8 cellular contexts compared by ENCODE assay signal in the genomic region with DNA sequence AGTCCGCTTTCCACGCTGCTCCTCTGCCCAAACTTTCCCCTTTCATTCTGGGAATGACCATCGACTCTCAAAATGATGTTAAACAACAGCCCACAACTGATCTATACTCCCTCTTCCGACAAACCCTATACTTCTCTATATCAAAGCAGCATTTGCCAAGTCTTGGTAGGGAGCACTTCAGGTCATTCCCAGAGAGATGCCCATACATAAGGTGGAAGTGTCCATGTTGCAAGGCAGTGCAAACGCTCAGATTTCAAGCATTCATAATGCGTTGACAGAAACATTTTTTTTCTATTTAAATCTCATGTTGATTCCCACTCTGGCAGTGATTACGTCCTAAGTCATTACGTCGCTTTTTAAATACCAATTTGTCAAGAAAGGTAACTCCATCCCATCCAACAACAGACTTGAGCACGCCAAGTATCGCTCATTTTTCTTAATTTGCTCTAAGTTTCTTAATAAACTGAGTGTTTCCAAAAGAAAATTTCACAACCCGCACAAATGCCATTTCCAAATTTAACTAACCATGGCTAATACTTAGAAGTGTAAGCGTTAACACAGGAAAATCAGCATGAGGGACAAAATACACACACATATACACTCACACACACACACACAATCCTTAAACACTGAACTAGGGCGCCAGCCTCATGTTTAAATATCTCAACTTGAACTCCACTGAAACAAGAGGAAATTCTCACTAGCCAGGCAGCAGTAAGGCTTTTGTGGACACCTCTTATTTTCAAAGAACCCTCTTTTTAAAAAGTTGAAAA. TPM values are rescaled to one million over a fixed set of nuclear protein-coding genes. Genes with fewer than 3 reads are reported as not detected.
DNase-seq lines count a peak whose midpoint lies in the region; ATAC-seq and TF ChIP-seq lines count a peak whose summit lies in the region.

No MANE protein-coding gene starts in this region.

- ATAC-seq in GM18861 (IDR thresholded peaks at IDR 0.05; ENCODE audit: unreplicated experiment) (peak; percentile 0), memory B cell (ENCODE audit: low read depth) (peak; percentile 6), HG03378 (IDR thresholded peaks at IDR 0.05; ENCODE audit: unreplicated experiment) (no peak)
- ATAC-seq in central memory CD8-positive, alpha-beta T cell (replicated peaks; ENCODE audit: extremely low read depth, poor library complexity, severe bottlenecking), result peak; percentile 4

- no peak for TF ChIP-seq CTCF in uterus (IDR thresholded peaks at IDR 0.05)

- peak; percentile 11 for DNase-seq in NCI-H2227 treated with DMSO at 0.1 percent for 48 hours (lab: John Stamatoyannopoulos, UW)
- DNase-seq in central memory CD8-positive, alpha-beta T cell (ENCODE audit: low spot score in 2 of 2), result no peak
- no peak for DNase-seq in memory B cell (ENCODE audit: low spot score in 2 of 2)
- no peak for DNase-seq in uterus
- DNase-seq in cortex of kidney (lab: John Stamatoyannopoulos, UW), result no peak

- peak overlapping the region; percentile 77 for H3K4me2 ChIP-seq in BLaER1

- peak overlapping the region; percentile 98 for H3K27ac Mint-ChIP-seq in central memory CD8-positive, alpha-beta T cell (ENCODE audit: low read depth)
- H3K27ac Mint-ChIP-seq in memory B cell, result peak overlapping the region; percentile 79

- H3K36me3 Mint-ChIP-seq in central memory CD8-positive, alpha-beta T cell (ENCODE audit: insufficient read depth), result peaks cover 8% of the 10 kb centered on the region
- no peaks in the 10 kb centered on the region for H3K36me3 Mint-ChIP-seq in memory B cell

- peaks cover 55% of the 10 kb centered on the region for H4K20me1 ChIP-seq in BLaER1

- H3K4me3 ChIP-seq in BLaER1, result peak overlapping the region; percentile 99
- H3K4me3 ChIP-seq in uterus, result peak overlapping the region; percentile 40 to 81

- TF ChIP-seq POLR2A in uterus (IDR thresholded peaks at IDR 0.05), result no peak

- no peaks in the 10 kb centered on the region for H3K9me3 Mint-ChIP-seq in central memory CD8-positive, alpha-beta T cell
- no peaks in the 10 kb centered on the region for H3K9me3 Mint-ChIP-seq in memory B cell

- H3K27ac ChIP-seq in BLaER1, result peak overlapping the region; percentile 84; the same call in 1 of the 2 replicates
- H3K27ac ChIP-seq in uterus, result peak overlapping the region; percentile 81 to 86

- H3K4me3 Mint-ChIP-seq in central memory CD8-positive, alpha-beta T cell, result peak overlapping the region; percentile 97
- H3K4me3 Mint-ChIP-seq in memory B cell, result peak overlapping the region; percentile 97

- H3K27me3 Mint-ChIP-seq in central memory CD8-positive, alpha-beta T cell, result no peaks in the 10 kb centered on the region
- H3K27me3 Mint-ChIP-seq in memory B cell, result no peaks in the 10 kb centered on the region

- H3K9me3 ChIP-seq in BLaER1 (no peaks in the 10 kb centered on the region), uterus (no peaks in the 10 kb centered on the region)

- peak overlapping the region; percentile 90 for H3K9ac ChIP-seq in BLaER1

- H3K4me1 Mint-ChIP-seq in central memory CD8-positive, alpha-beta T cell, result peaks cover 45% of the 10 kb centered on the region
- H3K4me1 Mint-ChIP-seq in memory B cell, result peaks cover 34% of the 10 kb centered on the region

- H3K27me3 ChIP-seq in BLaER1 (no peaks in the 10 kb centered on the region), uterus (no peaks in the 10 kb centered on the region)

- intact Hi-C loops in uterus (cut with DNase I; ENCODE audit: low total_unique reads), result no loop called here

- peaks cover 47% of the 10 kb centered on the region for H3K4me1 ChIP-seq in BLaER1
- no peaks in the 10 kb centered on the region for H3K4me1 ChIP-seq in uterus

- H3K36me3 ChIP-seq in BLaER1, result no peaks in the 10 kb centered on the region
- no peaks in the 10 kb centered on the region for H3K36me3 ChIP-seq in uterus

RNA-seq across cellular contexts. Expression of a gene that starts 1.1 kb away (rescaled TPM):
- 10 to 100 TPM; 11.3 to 36.2 (median 15.5) TPM for total RNA-seq in uterus
